8 cellular contexts compared by ENCODE assay signal in the genomic region with DNA sequence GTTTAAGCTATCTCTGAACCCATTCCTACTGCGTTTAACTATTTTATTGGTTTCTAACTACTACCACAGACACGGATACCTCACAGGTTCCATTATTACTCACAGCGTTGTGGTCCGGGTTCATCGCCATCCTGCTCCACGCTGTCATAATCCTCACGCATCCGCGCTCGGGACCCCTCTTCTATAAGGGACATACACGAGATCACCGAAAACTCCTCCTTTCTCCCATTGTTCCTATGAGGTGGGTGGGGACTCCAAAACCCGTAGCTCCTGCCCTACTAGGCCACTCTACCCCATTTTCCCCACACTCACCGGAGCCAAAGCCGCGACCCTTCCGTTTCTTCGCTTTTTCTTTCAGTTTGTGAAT. TPM values are rescaled to one million over a fixed set of nuclear protein-coding genes. Genes with fewer than 3 reads are reported as not detected.
DNase-seq lines count a peak whose midpoint lies in the region; ATAC-seq, FAIRE-seq and TF ChIP-seq lines count a peak whose summit lies in the region.

No MANE protein-coding gene starts in this region.

- H3K4me1 ChIP-seq in heart left ventricle, result peaks cover 0 to 21% (median 15%) of the 10 kb centered on the region in 12 donors

- DNase-seq in heart left ventricle, result no peak
- DNase-seq in Right ventricle myocardium superior, result no peak
- DNase-seq in activated CD4-positive, CD25-positive, alpha-beta regulatory T cell treated with anti-CD3 and anti-CD28 coated beads, Interleukin-2, amount 50 U/mL, for 72 hours, result peak; percentile 49
- no peak for DNase-seq in fibroblast of pulmonary artery (ENCODE audit: low read depth)
- peak; percentile 41 for DNase-seq in stimulated activated CD4-positive, alpha-beta T cell treated with anti-CD3 and anti-CD28 coated beads, Interleukin-12 subunit alpha, Interleukin-12 subunit beta, amount 100 ng/mL, for 4 hours
- DNase-seq in NCI-H1092 (lab: John Stamatoyannopoulos, UW), result no peak
- no peak for DNase-seq in H54 (ENCODE audit: insufficient read length, low spot score)
- no peak for DNase-seq in chondrocyte (ENCODE audit: low spot score)

- no peaks in the 10 kb centered on the region for H3K27me3 ChIP-seq in heart left ventricle

- TF ChIP-seq POLR2A in heart left ventricle (IDR thresholded peaks at IDR 0.05) (no peak), H54 (IDR thresholded peaks at IDR 0.05; ENCODE audit: low read depth, low read length) (no peak)

- H3K4me1 Mint-ChIP-seq in chondrocyte (ENCODE audit: low read depth), result peaks cover 10% of the 10 kb centered on the region

- H3K36me3 Mint-ChIP-seq in chondrocyte (ENCODE audit: low read depth), result peaks cover 7% of the 10 kb centered on the region

- no peaks in the 10 kb centered on the region for H3K27me3 Mint-ChIP-seq in chondrocyte (ENCODE audit: low read depth)

- peaks cover 0 to 45% (median 33%) of the 10 kb centered on the region in 9 donors for H3K36me3 ChIP-seq in heart left ventricle

- H3K27ac ChIP-seq in heart left ventricle, result peak overlapping the region; percentile 88 to 99 (median 94)

- no peak for FAIRE-seq in H54 (lab: Jason Lieb, UNC)

- no peaks in the 10 kb centered on the region for H3K9me3 Mint-ChIP-seq in chondrocyte (ENCODE audit: low read depth)

- WGBS in heart left ventricle, 4 donors, result 3 to 5% (median 4%) methylated on average over 18 of the region's 18 CpGs

- H3K9me3 ChIP-seq in heart left ventricle, result no peaks in the 10 kb centered on the region

- intact Hi-C loops in heart left ventricle (cut with DNase I), result loop anchor here in 6 of 10 donors (1.0 to 5.0 kb wide), 3 partner anchors 30 to 36 kb away; a partner anchor contains a TSS
- intact Hi-C loops in Right ventricle myocardium superior (cut with DNase I), result no loop called here

- TF ChIP-seq CTCF in heart left ventricle (IDR thresholded peaks at IDR 0.05) (no peak), fibroblast of pulmonary artery (IDR thresholded peaks at IDR 0.05; ENCODE audit: low read length, missing control alignments) (no peak), chondrocyte (IDR thresholded peaks at IDR 0.05) (no peak)

- no peak overlapping the region for H3K4me3 Mint-ChIP-seq in chondrocyte (ENCODE audit: unreplicated experiment)

- ATAC-seq in heart left ventricle (peak in 1 of 4 donors; percentile 6), Right ventricle myocardium superior (ENCODE audit: poor library complexity) (no peak)

- peak overlapping the region; percentile 52 to 90 (median 74) for H3K4me3 ChIP-seq in heart left ventricle
- H3K4me3 ChIP-seq in fibroblast of pulmonary artery (replicated peaks; ENCODE audit: low read depth, low read length), result peak overlapping the region; percentile 65

- no peak overlapping the region for H3K27ac Mint-ChIP-seq in chondrocyte (ENCODE audit: unreplicated experiment)

RNA-seq across cellular contexts. Expression of a gene that starts 0.6 kb away (rescaled TPM):
- total RNA-seq in heart left ventricle (100 to 1,000 TPM in 1 of 9 donors, 10 to 100 TPM in 8; 58.7 to 100 (median 75.7) TPM), Right ventricle myocardium superior (57.9 TPM), chondrocyte (86.8 to 121 TPM (median 90.5 TPM) in 3 replicates)
- polyA plus RNA-seq in heart left ventricle, result 100 to 1,000 TPM in 1 of 2 donors, 10 to 100 TPM in 1; 57.9 to 186 TPM

RNA-seq across cellular contexts. Expression of a gene that starts 8.2 kb away (rescaled TPM):
- total RNA-seq in heart left ventricle (10 to 100 TPM; 17.7 to 27.5 (median 24.5) TPM), Right ventricle myocardium superior (22.3 TPM), chondrocyte (28.3 to 29.9 TPM (median 28.5 TPM) in 3 replicates)
- 10 to 100 TPM; 19.6 to 29.8 TPM for polyA plus RNA-seq in heart left ventricle

RNA-seq across cellular contexts. Expression of a gene that starts 16.8 kb away (rescaled TPM):
- 1 to 10 TPM in 7 of 9 donors, under 1 TPM in 2; 0.81 to 5.4 (median 1.3) TPM for total RNA-seq in heart left ventricle
- polyA plus RNA-seq in heart left ventricle, result 1 to 10 TPM; 2.4 to 2.6 TPM
- 1.0 TPM for total RNA-seq in Right ventricle myocardium superior
- total RNA-seq in chondrocyte, result 23.5 to 39.9 TPM (median 25.7 TPM) in 3 replicates

RNA-seq across cellular contexts. Expression of a gene that starts 31.1 kb away (rescaled TPM):
- total RNA-seq in heart left ventricle, result 10 to 100 TPM; 21.7 to 31.5 (median 26.4) TPM
- 10 to 100 TPM in 1 of 2 donors, 1 to 10 TPM in 1; 7.0 to 13.4 TPM for polyA plus RNA-seq in heart left ventricle
- total RNA-seq in Right ventricle myocardium superior, result 22.9 TPM
- 50.3 to 57.1 TPM (median 53.0 TPM) in 3 replicates for total RNA-seq in chondrocyte

RNA-seq across cellular contexts. Expression of a gene that starts 37.7 kb away (rescaled TPM):
- total RNA-seq in heart left ventricle (1 to 10 TPM; 1.0 to 3.5 (median 1.7) TPM), Right ventricle myocardium superior (0.59 TPM), chondrocyte (1.2 to 3.1 TPM (median 2.0 TPM) in 3 replicates)
- 1 to 10 TPM in 1 of 2 donors, under 1 TPM in 1; 0.65 to 1.9 TPM for polyA plus RNA-seq in heart left ventricle

Comparison
In these comparisons a context has a peak if more than half of its experiments do, and no peak if none do; other contexts are left out.
1. DNase-seq: peak in activated CD4-positive, CD25-positive, alpha-beta regulatory T cell treated with anti-CD3 and anti-CD28 coated beads, Interleukin-2, amount 50 U/mL, for 72 hours (single experiment) and stimulated activated CD4-positive, alpha-beta T cell treated with anti-CD3 and anti-CD28 coated beads, Interleukin-12 subunit alpha, Interleukin-12 subunit beta, amount 100 ng/mL, for 4 hours (single experiment); none in heart left ventricle (0 of 5), Right ventricle myocardium superior (single experiment), fibroblast of pulmonary artery (single experiment), NCI-H1092 (single experiment), H54 (single experiment) and chondrocyte (single experiment).